ENCODE assay signal across 1 cellular context in genomic region chr12:124551268-124552144, GRCh38.
TF ChIP-seq lines count a peak whose summit lies in the region.

No MANE protein-coding gene starts in this region.

TF ChIP-seq in K562, 482 proteins besides CTCF, POLR2A, EP300 and RAD21 (continued from another document):
- TF ChIP-seq ZBTB11 (CRISPR knock-in tag; IDR thresholded peaks at IDR 0.05) = peak in 1 of 3 experiments; percentile 41; a peak in 1 of 6 replicates
- peak; percentile 40 for TF ChIP-seq MGA (IDR thresholded peaks at IDR 0.05)
- TF ChIP-seq ZNF511 (CRISPR knock-in tag; IDR thresholded peaks at IDR 0.05) = 0 out of 2 replicates have a peak, but pooled peaks have one; percentile 40
- peak; percentile 90 for TF ChIP-seq MYC (IDR thresholded peaks at IDR 0.05; ENCODE audit: low read depth, low read length)
- TF ChIP-seq MYC (CRISPR knock-in tag; IDR thresholded peaks at IDR 0.05; ENCODE audit: borderline replicate concordance, low read depth) = no peak; the same call in 1 of the 2 replicates
- peak; percentile 26; the same call in 1 of the 2 replicates for TF ChIP-seq BCOR (IDR thresholded peaks at IDR 0.05)
- TF ChIP-seq HES1 (IDR thresholded peaks at IDR 0.05; ENCODE audit: low read depth) = peak; percentile 37; the same call in 1 of the 2 replicates
- TF ChIP-seq ZBTB26 (CRISPR knock-in tag; IDR thresholded peaks at IDR 0.05) = no peak
- no peak for TF ChIP-seq PRDM10 (IDR thresholded peaks at IDR 0.05; ENCODE audit: partially characterized antibody)
- TF ChIP-seq ARID1B (IDR thresholded peaks at IDR 0.05) = 0 out of 2 replicates have a peak, but pooled peaks have one; percentile 22
- peak in 1 of 2 experiments; percentile 71 for TF ChIP-seq E2F6 (IDR thresholded peaks at IDR 0.05; ENCODE audit: borderline replicate concordance in 1 of 2, extremely low read depth in 1 of 2, insufficient read depth in 1 of 2, insufficient read length in 1 of 2, low read depth in 1 of 2, low read length in 1 of 2, poor library complexity in 1 of 2, severe bottlenecking in 1 of 2)
TF ChIP-seq in K562: peak in this region for 35.
